8 cellular contexts compared by ENCODE assay signal in genomic region chr2:97113050-97113881, GRCh38. TPM values are rescaled to one million over a fixed set of nuclear protein-coding genes. Genes with fewer than 3 reads are reported as not detected.
DNase-seq lines count a peak whose midpoint lies in the region; ATAC-seq lines count a peak whose summit lies in the region.
"Not testable (repeated sequence)": the region's sequence is repeated elsewhere in the genome, so short reads cannot be mapped to it uniquely, and the experiment has no call there.

Gene ANKRD36, plus strand, starts transcription at chr2:97113153. Its CDS starts 587 bp downstream, at chr2:97113740.

- H3K27me3 ChIP-seq in BLaER1; SJCRH30; mucosa of rectum (ENCODE audit: control insufficient read depth in 2 of 2, insufficient read depth in 2 of 2, low read length in 2 of 2): not testable (repeated sequence)

- H3K4me3 ChIP-seq in BLaER1 (peak within 1 kb of the TSS; percentile 70), SJCRH30 (peak within 1 kb of the TSS; percentile 96), mucosa of rectum (ENCODE audit: low read length in 2 of 2) (peak within 1 kb of the TSS; percentile 65 to 84)

- H3K9ac ChIP-seq in BLaER1 (peak within 1 kb of the TSS; percentile 82), mucosa of rectum (ENCODE audit: low read depth in 1 of 2, low read length in 2 of 2) (peak within 1 kb of the TSS; percentile 72 to 84)

- ATAC-seq in GM19324 (IDR thresholded peaks at IDR 0.05; ENCODE audit: low FRiP score, unreplicated experiment) (peak; percentile 96), HG03108 (IDR thresholded peaks at IDR 0.05; ENCODE audit: unreplicated experiment) (peak; percentile 96)

- H3K4me1 ChIP-seq in BLaER1; SJCRH30; mucosa of rectum (ENCODE audit: control insufficient read depth in 2 of 2, insufficient read depth in 2 of 2, low read length in 2 of 2): not testable (repeated sequence)

- H3K9me3 ChIP-seq in BLaER1; SJCRH30 (replicated peaks); mucosa of rectum (ENCODE audit: control insufficient read depth in 2 of 2, low read length in 2 of 2): not testable (repeated sequence)

- DNase-seq in SJCRH30 (peak; percentile 88 to 90), fibroblast of peridontal ligament (ENCODE audit: extremely low read depth) (peak; percentile 62)
- DNase-seq in activated gamma-delta T cell treated with anti-CD3 and anti-CD28 coated beads, Interleukin-2, amount 50 U/mL, for 16 hours (ENCODE audit: low read depth): peak; percentile 71
- DNase-seq in stimulated activated CD4-positive, alpha-beta T cell treated with anti-CD3 and anti-CD28 coated beads, TNF-alpha, amount 100 ng/mL, for 48 hours (ENCODE audit: low read depth in 3 of 3): peak; percentile 77 to 82 (median 81)

- peak within 1 kb of the TSS; percentile 88 for H3K4me2 ChIP-seq in BLaER1

- not testable (repeated sequence) for H4K20me1 ChIP-seq in BLaER1

- not testable (repeated sequence) for H3K36me3 ChIP-seq in BLaER1; SJCRH30; mucosa of rectum (ENCODE audit: control insufficient read depth in 2 of 2, insufficient read depth in 2 of 2, low read length in 2 of 2)

- peak within 1 kb of the TSS; percentile 76 for H3K27ac ChIP-seq in BLaER1
- H3K27ac ChIP-seq in SJCRH30: peak within 1 kb of the TSS; percentile 72
- peak within 1 kb of the TSS; percentile 88 to 94 for H3K27ac ChIP-seq in mucosa of rectum (ENCODE audit: low read depth in 2 of 2, low read length in 2 of 2)

RNA-seq across cellular contexts. Expression of gene ANKRD36, which starts in this region (rescaled TPM):
- total RNA-seq in SJCRH30 (2014; rRNA removed; shearing (Covaris generic)): 15.4 and 27.1 TPM in 2 replicates

Comparison
In these comparisons a context has a peak if more than half of its experiments do, and no peak if none do; other contexts are left out.
1. Peak in every context shown above with its lines: DNase-seq, ATAC-seq, H3K4me3 ChIP-seq and H3K27ac ChIP-seq.